ENCODE assay signal across 10 cellular contexts in the genomic region with DNA sequence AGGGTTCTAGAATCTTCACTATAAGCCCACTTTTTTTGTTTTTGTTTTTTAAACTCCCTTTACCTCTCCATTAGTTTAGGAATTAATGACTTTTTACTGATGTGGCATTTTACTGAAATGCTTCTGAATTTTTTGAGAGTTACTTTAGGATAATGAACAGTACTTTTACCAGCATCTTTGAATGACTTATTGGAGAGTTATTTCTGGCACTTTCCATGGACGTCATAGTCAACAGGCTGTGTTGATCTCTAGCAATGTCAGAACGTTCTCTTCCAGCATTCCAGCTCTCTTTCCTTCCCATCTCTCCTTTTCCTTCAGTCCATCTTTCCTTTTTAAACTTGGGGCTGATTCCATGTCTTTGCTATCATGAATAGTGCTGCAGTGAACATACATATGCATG. TPM values are rescaled to one million over a fixed set of nuclear protein-coding genes. Genes with fewer than 3 reads are reported as not detected.
DNase-seq lines count a peak whose midpoint lies in the region; FAIRE-seq and TF ChIP-seq lines count a peak whose summit lies in the region.
"Had no signal": no experiment of that assay in that cellular context is flagged by ENCODE, and none has a peak within 500 bp of the region (broad histone marks: within the 10 kb centered on the region; RNA-seq: fewer than 3 reads in every experiment).

No MANE protein-coding gene starts in this region.

- H3K36me3 ChIP-seq in subcutaneous abdominal adipose tissue (ENCODE audit: control insufficient read depth in 5 of 5, insufficient read depth in 5 of 5, low read length in 5 of 5) (peaks cover 0 to 9% (median 5%) of the 10 kb centered on the region in 5 donors), adrenal gland (replicated peaks in 1 of 2) (no peaks in the 10 kb centered on the region)

- intact Hi-C loops in adrenal gland (cut with DNase I), result no loop called here

- TF ChIP-seq POLR2A in H54 (IDR thresholded peaks at IDR 0.05; ENCODE audit: low read depth, low read length), result no peak
- no peak for TF ChIP-seq POLR2A in adrenal gland (IDR thresholded peaks at IDR 0.05)

- H3K27me3 ChIP-seq in subcutaneous abdominal adipose tissue (ENCODE audit: control insufficient read depth in 5 of 5, insufficient read depth in 4 of 5, low read length in 5 of 5) (no peaks in the 10 kb centered on the region), adrenal gland (no peaks in the 10 kb centered on the region)

- H3K4me3 ChIP-seq in cardiac fibroblast (replicated peaks in 1 of 2; ENCODE audit: low read depth in 2 of 2, low read length in 2 of 2) (no peak overlapping the region), subcutaneous abdominal adipose tissue (ENCODE audit: low read depth in 1 of 5, low read length in 5 of 5) (no peak overlapping the region), adrenal gland (no peak overlapping the region)

- no peak overlapping the region for H3K9ac ChIP-seq in subcutaneous abdominal adipose tissue (ENCODE audit: low read length in 5 of 5)

- FAIRE-seq in H54 (lab: Jason Lieb, UNC), result peak; percentile 43

- CTCF ChIA-PET in HEK293T (lab: Yijun Ruan, JAX), result no interaction called here

- DNase-seq in H54 (ENCODE audit: insufficient read length, low spot score), result no peak
- peak; percentile 79 to 88 for DNase-seq in cardiac fibroblast (ENCODE audit: low read depth in 2 of 2)
- DNase-seq in kidney tubule cell (ENCODE audit: low spot score), result peak; percentile 53
- no peak for DNase-seq in HEK293T (ENCODE audit: extremely low spot score)
- no peak for DNase-seq in adrenal gland
- DNase-seq in central memory CD4-positive, alpha-beta T cell, result no peak
- no peak for DNase-seq in NCI-H1092 (lab: John Stamatoyannopoulos, UW)
- DNase-seq: NCI-H748 treated with DMSO at 0.1 percent for 48 hours; stimulated activated CD4-positive, alpha-beta T cell treated with anti-CD3 and anti-CD28 coated beads, Interleukin-4, amount 100 ng/mL, for 4 hours had no signal

- peak overlapping the region; percentile 9 for H3K27ac ChIP-seq in subcutaneous abdominal adipose tissue (ENCODE audit: low read depth, low read length)
- H3K27ac ChIP-seq in adrenal gland, result peak overlapping the region in 2 of 5 donors; percentile 47 to 64

- WGBS in adrenal gland, 4 donors, result 25 to 38% (median 32%) methylated on average over 2 of the region's 2 CpGs

- POLR2A ChIA-PET in HEK293T (lab: Yijun Ruan, JAX), result interaction anchor here (0.9 kb wide), 1 partner anchor 49 kb away, joined by 3 read pairs; the partner anchor contains the start of gene CLIC4

- TF ChIP-seq CTCF in cardiac fibroblast (IDR thresholded peaks at IDR 0.05; ENCODE audit: low read depth, low read length) (no peak), adrenal gland (IDR thresholded peaks at IDR 0.05) (no peak)

- H3K4me1 ChIP-seq in subcutaneous abdominal adipose tissue (ENCODE audit: control insufficient read depth in 5 of 5, insufficient read depth in 5 of 5, low read length in 5 of 5) (peaks cover 2 to 10% (median 7%) of the 10 kb centered on the region in 5 donors), adrenal gland (replicated peaks in 1 of 2) (peaks cover 0 to 16% of the 10 kb centered on the region in 2 donors)

- H3K9me3 ChIP-seq in subcutaneous abdominal adipose tissue (ENCODE audit: control insufficient read depth in 5 of 5, low read length in 5 of 5) (no peaks in the 10 kb centered on the region), adrenal gland (replicated peaks in 1 of 3) (no peaks in the 10 kb centered on the region)

TF ChIP-seq in HEK293T, 16 proteins besides CTCF, POLR2A, EP300 and RAD21:
- no peak for TF ChIP-seq L3MBTL2 (conservative IDR thresholded peaks at IDR 0.05)
- TF ChIP-seq PKNOX1 (IDR thresholded peaks at IDR 0.05), result no peak
- TF ChIP-seq ARNT (IDR thresholded peaks at IDR 0.05), result no peak
- no peak for TF ChIP-seq ZNF384 (IDR thresholded peaks at IDR 0.05)
- TF ChIP-seq LEF1 (IDR thresholded peaks at IDR 0.05; ENCODE audit: borderline replicate concordance), result no peak
- no peak for TF ChIP-seq SUZ12 (IDR thresholded peaks at IDR 0.05)
- no peak for TF ChIP-seq HDGF (IDR thresholded peaks at IDR 0.05; ENCODE audit: borderline replicate concordance)
- TF ChIP-seq CTBP1 (IDR thresholded peaks at IDR 0.05; ENCODE audit: borderline replicate concordance), result no peak
- no peak for TF ChIP-seq FOXM1 (IDR thresholded peaks at IDR 0.05; ENCODE audit: borderline replicate concordance)
- no peak for TF ChIP-seq ELF4 (IDR thresholded peaks at IDR 0.05)
- no peak for TF ChIP-seq SP1 (IDR thresholded peaks at IDR 0.05)
- TF ChIP-seq TARDBP (IDR thresholded peaks at IDR 0.05), result no peak
- no peak for TF ChIP-seq NFRKB (IDR thresholded peaks at IDR 0.05)
- no peak for TF ChIP-seq FOXK2 (IDR thresholded peaks at IDR 0.05)
- no peak for TF ChIP-seq BHLHE40 (IDR thresholded peaks at IDR 0.05; ENCODE audit: borderline replicate concordance)
- no peak for TF ChIP-seq FOXA1 (IDR thresholded peaks at IDR 0.05)

RNA-seq across cellular contexts. Expression of gene CLIC4, which starts 48.5 kb away (rescaled TPM):
- total RNA-seq in adrenal gland, result 100 to 1,000 TPM in 6 of 8 donors, 10 to 100 TPM in 2; 91.3 to 166 (median 122) TPM
- polyA plus RNA-seq in adrenal gland, result 100 to 1,000 TPM in 1 of 3 donors, 10 to 100 TPM in 2; 27.5 to 108 (median 32.4) TPM

Comparison
In these comparisons a context has a peak if more than half of its experiments do, and no peak if none do; other contexts are left out.
1. DNase-seq: peak in cardiac fibroblast (2 of 2) and kidney tubule cell (single experiment); none in H54 (single experiment), HEK293T (single experiment), adrenal gland (0 of 7), central memory CD4-positive, alpha-beta T cell (single experiment) and NCI-H1092 (single experiment).